Comparison of ENCODE assay signal across 14 cellular contexts in genomic region chr5:135213034-135213386, GRCh38.
"Had no signal": no experiment of that assay in that cellular context is flagged by ENCODE, and none has a peak within 500 bp of the region (broad histone marks: within the 10 kb centered on the region; RNA-seq: fewer than 3 reads in every experiment).

No MANE protein-coding gene starts in this region.

- H3K27ac ChIP-seq: epithelial cell of prostate, pancreas had no signal

- DNase-seq: activated CD4-positive, alpha-beta T cell treated with anti-CD3 and anti-CD28 coated beads, Interleukin-2, amount 10 ng/mL, durations not matched to agents 24 days and 14 days; activated CD8-positive, alpha-beta T cell treated with anti-CD3 and anti-CD28 coated beads, Interleukin-2, amount 10 ng/mL, durations not matched to agents 7 days and 5 days; activated naive CD8-positive, alpha-beta T cell treated with anti-CD3 and anti-CD28 coated beads, Interleukin-2, amount 10 ng/mL, durations not matched to agents 7 days and 5 days; anterior cingulate cortex; cortex of kidney; effector memory CD4-positive, alpha-beta T cell; immature natural killer cell; pancreas; stimulated activated CD4-positive, alpha-beta T cell treated with anti-CD3 and anti-CD28 coated beads, Interleukin-1b, Interleukin-23, amount 100 ng/mL, for 48 hours; T-helper 17 cell had no signal

- H3K36me3 Mint-ChIP-seq: activated naive CD8-positive, alpha-beta T cell treated with anti-CD3 and anti-CD28 coated beads, Interleukin-2, amount 10 ng/mL, durations not matched to agents 7 days and 5 days; immature natural killer cell had no signal

- H3K9me3 ChIP-seq: pancreas had no signal

- H3K4me1 Mint-ChIP-seq: activated CD4-positive, alpha-beta T cell treated with anti-CD3 and anti-CD28 coated beads, Interleukin-2, amount 10 ng/mL, durations not matched to agents 24 days and 14 days; activated naive CD8-positive, alpha-beta T cell treated with anti-CD3 and anti-CD28 coated beads, Interleukin-2, amount 10 ng/mL, durations not matched to agents 7 days and 5 days; immature natural killer cell; neural crest cell; stimulated activated naive CD8-positive, alpha-beta T cell treated with anti-CD3 and anti-CD28 coated beads, Interleukin-15, amount 100 ng/mL, for 72 hours had no signal

- ATAC-seq: activated CD8-positive, alpha-beta T cell treated with anti-CD3 and anti-CD28 coated beads, Interleukin-2, amount 10 ng/mL, durations not matched to agents 7 days and 5 days; pancreas; stimulated activated naive CD8-positive, alpha-beta T cell treated with anti-CD3 and anti-CD28 coated beads, Interleukin-15, amount 100 ng/mL, for 72 hours; T-helper 17 cell had no signal

- H3K27me3 ChIP-seq: pancreas had no signal

- H3K4me3 Mint-ChIP-seq: activated CD4-positive, alpha-beta T cell treated with anti-CD3 and anti-CD28 coated beads, Interleukin-2, amount 10 ng/mL, durations not matched to agents 24 days and 14 days; activated CD8-positive, alpha-beta T cell treated with anti-CD3 and anti-CD28 coated beads, Interleukin-2, amount 10 ng/mL, durations not matched to agents 7 days and 5 days; activated naive CD8-positive, alpha-beta T cell treated with anti-CD3 and anti-CD28 coated beads, Interleukin-2, amount 10 ng/mL, durations not matched to agents 7 days and 5 days; activated T-helper 1 cell treated with anti-CD3 and anti-CD28 coated beads, Interleukin-12 subunit alpha, Interleukin-12 subunit beta, Interleukin-2, Interleukin-4 antibody, amounts not matched to agents 30 ng/mL and 10 ng/mL and 1 ng/mL, durations not matched to agents 14 hours and 24 hours and 36 hours; immature natural killer cell; neural crest cell; stimulated activated naive CD8-positive, alpha-beta T cell treated with anti-CD3 and anti-CD28 coated beads, Interleukin-15, amount 100 ng/mL, for 72 hours; T-helper 17 cell had no signal

- H3K36me3 ChIP-seq: pancreas had no signal

- H3K4me3 ChIP-seq: pancreas had no signal

- H3K9me3 Mint-ChIP-seq: activated CD4-positive, alpha-beta T cell treated with anti-CD3 and anti-CD28 coated beads, Interleukin-2, amount 10 ng/mL, durations not matched to agents 24 days and 14 days; activated naive CD8-positive, alpha-beta T cell treated with anti-CD3 and anti-CD28 coated beads, Interleukin-2, amount 10 ng/mL, durations not matched to agents 7 days and 5 days; activated T-helper 1 cell treated with anti-CD3 and anti-CD28 coated beads, Interleukin-12 subunit alpha, Interleukin-12 subunit beta, Interleukin-2, Interleukin-4 antibody, amounts not matched to agents 30 ng/mL and 10 ng/mL and 1 ng/mL, durations not matched to agents 14 hours and 24 hours and 36 hours; immature natural killer cell; neural crest cell; stimulated activated naive CD8-positive, alpha-beta T cell treated with anti-CD3 and anti-CD28 coated beads, Interleukin-15, amount 100 ng/mL, for 72 hours had no signal

- H3K27ac Mint-ChIP-seq: activated CD4-positive, alpha-beta T cell treated with anti-CD3 and anti-CD28 coated beads, Interleukin-2, amount 10 ng/mL, durations not matched to agents 24 days and 14 days; activated CD8-positive, alpha-beta T cell treated with anti-CD3 and anti-CD28 coated beads, Interleukin-2, amount 10 ng/mL, durations not matched to agents 7 days and 5 days; activated naive CD8-positive, alpha-beta T cell treated with anti-CD3 and anti-CD28 coated beads, Interleukin-2, amount 10 ng/mL, durations not matched to agents 7 days and 5 days; activated T-helper 1 cell treated with anti-CD3 and anti-CD28 coated beads, Interleukin-12 subunit alpha, Interleukin-12 subunit beta, Interleukin-2, Interleukin-4 antibody, amounts not matched to agents 30 ng/mL and 10 ng/mL and 1 ng/mL, durations not matched to agents 14 hours and 24 hours and 36 hours; immature natural killer cell; stimulated activated naive CD8-positive, alpha-beta T cell treated with anti-CD3 and anti-CD28 coated beads, Interleukin-15, amount 100 ng/mL, for 72 hours; T-helper 17 cell had no signal
